In genomic region chr9:113410207-113411158, GRCh38 we compare ENCODE assay signal across 8 cellular contexts. TPM values are rescaled to one million over a fixed set of nuclear protein-coding genes. Genes with fewer than 3 reads are reported as not detected.
A peak's percentile ranks its signal among the peaks of the same experiment; 100 is the strongest.
DNase-seq lines count a peak whose midpoint lies in the region; ATAC-seq and TF ChIP-seq lines count a peak whose summit lies in the region.

Gene C9orf43, plus strand, starts transcription at chr9:113410747. Its CDS starts 2,747 bp downstream, at chr9:113413494.
Gene POLE3, minus strand, starts transcription at chr9:113410675. Its CDS starts 382 bp downstream, at chr9:113410293.

- CTCF ChIA-PET in T-cell (lab: Charles Lee) = interaction anchor here in 1 of 2 donors (0.6 to 3.4 kb wide), 10 partner anchors 9 to 259 kb away, joined by 3 to 31 read pairs (median 4); partner anchors contain the start of genes ALAD, CDC26, FKBP15 and HDHD3

- H3K4me3 ChIP-seq in left ventricle myocardium inferior = peak within 1 kb of the TSS; percentile 94

- H3K27me3 Mint-ChIP-seq in T-cell (peaks cover 0 to 2% of the 10 kb centered on the region in 2 donors), progenitor cell of endocrine pancreas (no peaks in the 10 kb centered on the region)

- peak within 1 kb of the TSS; percentile 96 for H3K27ac ChIP-seq in left ventricle myocardium inferior (replicated peaks)

- H3K9me3 Mint-ChIP-seq in T-cell (no peaks in the 10 kb centered on the region), progenitor cell of endocrine pancreas (ENCODE audit: low read depth) (no peaks in the 10 kb centered on the region)

- H3K36me3 Mint-ChIP-seq in T-cell = peaks cover 19% of the 10 kb centered on the region
- H3K36me3 Mint-ChIP-seq in progenitor cell of endocrine pancreas (ENCODE audit: insufficient read depth) = peaks cover 15% of the 10 kb centered on the region

- H3K4me3 Mint-ChIP-seq in T-cell (peak within 1 kb of the TSS; percentile 97 to 99 (median 99)), progenitor cell of endocrine pancreas (ENCODE audit: low read depth) (peak within 1 kb of the TSS; percentile 98)

- no peaks in the 10 kb centered on the region for H3K9me3 ChIP-seq in left ventricle myocardium inferior (replicated peaks)

- in situ Hi-C loops in GM13977 (cut with MboI; ENCODE audit: low pct_unique_long_range_greater_than_20kb, low sequenced_read_pairs, unreplicated experiment) = no loop called here

- no peaks in the 10 kb centered on the region for H3K27me3 ChIP-seq in left ventricle myocardium inferior (ENCODE audit: low read depth)

- POLR2A ChIA-PET in T-cell (lab: Charles Lee) = interaction anchor here (0.8 to 1.4 kb wide), 5 partner anchors 9 to 189 kb away, joined by 3 to 8 read pairs (median 5); partner anchors contain the start of genes ALAD (in 2 of the 2), FKBP15 (in 1 of the 2), HDHD3 (in 1 of the 2) and SLC31A1 (in 1 of the 2)

- peak; percentile 91 for ATAC-seq in HG02870 (IDR thresholded peaks at IDR 0.05; ENCODE audit: unreplicated experiment)
- peak; percentile 89 to 95 (median 92) for ATAC-seq in T-cell (replicated peaks in 1 of 4)

- H3K27ac Mint-ChIP-seq in T-cell (peak within 1 kb of the TSS; percentile 99 to 100), progenitor cell of endocrine pancreas (peak within 1 kb of the TSS; percentile 99)

- intact Hi-C loops in left ventricle myocardium inferior (cut with micrococcal nuclease) = no loop called here

- H3K4me1 ChIP-seq in left ventricle myocardium inferior = peaks cover 33% of the 10 kb centered on the region

- peak; percentile 92 for DNase-seq in GM13977 (ENCODE audit: low spot score)
- DNase-seq in NCI-H146 (lab: John Stamatoyannopoulos, UW) = peak; percentile 92
- peak; percentile 87 to 96 (median 93) for DNase-seq in T-cell
- peak; percentile 95 for DNase-seq in amniotic stem cell (lab: John Stamatoyannopoulos, UW)
- DNase-seq in left ventricle myocardium inferior = peak; percentile 95
- peak; percentile 83 for DNase-seq in progenitor cell of endocrine pancreas (ENCODE audit: low spot score, unreplicated experiment)
- DNase-seq in ureter (ENCODE audit: low spot score) = peak; percentile 95

- peaks cover 19% of the 10 kb centered on the region for H3K36me3 ChIP-seq in left ventricle myocardium inferior

- H3K4me1 Mint-ChIP-seq in T-cell = peaks cover 33 to 37% (median 35%) of the 10 kb centered on the region in 3 donors
- peaks cover 11% of the 10 kb centered on the region for H3K4me1 Mint-ChIP-seq in progenitor cell of endocrine pancreas (ENCODE audit: low read depth)

- TF ChIP-seq CTCF in GM13977 (IDR thresholded peaks at IDR 0.05; ENCODE audit: extremely low read depth, insufficient read depth, missing control alignments) (peak; percentile 25), left ventricle myocardium inferior (IDR thresholded peaks at IDR 0.05; ENCODE audit: borderline replicate concordance) (no peak), progenitor cell of endocrine pancreas (IDR thresholded peaks at IDR 0.05; ENCODE audit: unreplicated experiment) (no peak)

RNA-seq across cellular contexts. Expression of gene C9orf43, which starts in this region (rescaled TPM):
- total RNA-seq in T-cell (1 to 10 TPM in 1 of 5 donors, under 1 TPM in 4; 0.28 to 1.1 (median 0.82) TPM), left ventricle myocardium inferior (0.14 TPM), progenitor cell of endocrine pancreas (0.51 and 1.6 TPM in 2 replicates), ureter (0.62 TPM)

RNA-seq across cellular contexts. Expression of gene POLE3, which starts in this region (rescaled TPM):
- 10 to 100 TPM; 47.2 to 59.1 (median 50.6) TPM for total RNA-seq in T-cell
- 22.5 TPM for total RNA-seq in left ventricle myocardium inferior
- 36.6 and 40.5 TPM in 2 replicates for total RNA-seq in progenitor cell of endocrine pancreas
- 34.8 TPM for total RNA-seq in ureter

Comparison
In these comparisons a context has a peak if more than half of its experiments do, and no peak if none do; other contexts are left out.
1. Peak in every context shown above with its lines: DNase-seq, ATAC-seq, H3K4me3 ChIP-seq and H3K27ac ChIP-seq.